In genomic region chr15:41603941-41604660, GRCh38 we compare ENCODE assay signal across 8 cellular contexts. TPM values are rescaled to one million over a fixed set of nuclear protein-coding genes. Genes with fewer than 3 reads are reported as not detected.
A peak's percentile ranks its signal among the peaks of the same experiment; 100 is the strongest.
DNase-seq lines count a peak whose midpoint lies in the region; ATAC-seq and TF ChIP-seq lines count a peak whose summit lies in the region.

No MANE protein-coding gene starts in this region.

- H3K9me3 ChIP-seq in colonic mucosa = no peaks in the 10 kb centered on the region

- peak overlapping the region; percentile 92 for H2AFZ ChIP-seq in ACC112 (ENCODE audit: low read length, unreplicated experiment)

- H3K4me3 ChIP-seq in ACC112 (ENCODE audit: low read depth, low read length) = peak overlapping the region; percentile 81
- H3K4me3 ChIP-seq in colonic mucosa = peak overlapping the region; percentile 10

- intact Hi-C loops in colonic mucosa (cut with DNase I) = loop anchor here (5.0 kb wide), 1 partner anchor 208 kb away; no protein-coding TSS in a partner anchor

- TF ChIP-seq CTCF in GM13976 (IDR thresholded peaks at IDR 0.05; ENCODE audit: borderline replicate concordance, control extremely low read depth, extremely low read depth, insufficient read depth, missing control alignments) (peak; percentile 56), colonic mucosa (IDR thresholded peaks at IDR 0.05) (peak; percentile 62)

- peaks cover 14% of the 10 kb centered on the region for H3K4me1 ChIP-seq in ACC112 (ENCODE audit: control insufficient read depth, insufficient read depth, low read length, unreplicated experiment)
- H3K4me1 ChIP-seq in colonic mucosa = peaks cover 7% of the 10 kb centered on the region

- no peaks in the 10 kb centered on the region for H3K27me3 ChIP-seq in ACC112 (ENCODE audit: insufficient read depth, low read length)
- H3K27me3 ChIP-seq in colonic mucosa = no peaks in the 10 kb centered on the region

- no peaks in the 10 kb centered on the region for H3K36me3 ChIP-seq in ACC112 (ENCODE audit: insufficient read depth, low read length)
- no peaks in the 10 kb centered on the region for H3K36me3 ChIP-seq in colonic mucosa

- H3K9ac ChIP-seq in colonic mucosa (ENCODE audit: low read depth in 2 of 2, low read length in 2 of 2) = no peak overlapping the region

- no peaks in the 10 kb centered on the region for H3K79me2 ChIP-seq in ACC112 (ENCODE audit: control insufficient read depth, insufficient read depth, low read length, unreplicated experiment)

- H3K27ac ChIP-seq in ACC112 (ENCODE audit: low read depth, low read length) (peak overlapping the region; percentile 48), colonic mucosa (no peak overlapping the region)

- peak; percentile 98 for ATAC-seq in left lobe of liver
- no peak for ATAC-seq in HG03439 (IDR thresholded peaks at IDR 0.05; ENCODE audit: unreplicated experiment)

- in situ Hi-C loops in GM13976 (cut with MboI; ENCODE audit: low sequenced_read_pairs, unreplicated experiment) = no loop called here

- DNase-seq in GM13976 (ENCODE audit: low spot score) = peak; percentile 65
- peak; percentile 63 for DNase-seq in NCI-H2227 (lab: John Stamatoyannopoulos, UW; ENCODE audit: unreplicated experiment)
- DNase-seq in activated CD4-positive, alpha-beta T cell treated with anti-CD3 and anti-CD28 coated beads for 24 hours (ENCODE audit: low read depth in 2 of 2) = peak; percentile 19 to 31
- DNase-seq in colonic mucosa = peak; percentile 57
- DNase-seq in left lobe of liver (ENCODE audit: low spot score) = peak; percentile 52
- peak; percentile 39 for DNase-seq in stimulated activated CD4-positive, alpha-beta T cell treated with anti-CD3 and anti-CD28 coated beads, Interleukin-2, amount 100 ng/mL, for 4 hours (ENCODE audit: low read depth)

RNA-seq across cellular contexts. Expression of gene TYRO3, which starts 45.1 kb away (rescaled TPM):
- total RNA-seq in colonic mucosa (1 to 10 TPM; 3.2 to 6.0 TPM), left lobe of liver (1.5 TPM)

RNA-seq across cellular contexts. Expression of gene MGA, which starts 56.1 kb away (rescaled TPM):
- total RNA-seq in colonic mucosa (10 to 100 TPM; 21.8 to 25.8 TPM), left lobe of liver (10.7 TPM)
